In the genomic region with DNA sequence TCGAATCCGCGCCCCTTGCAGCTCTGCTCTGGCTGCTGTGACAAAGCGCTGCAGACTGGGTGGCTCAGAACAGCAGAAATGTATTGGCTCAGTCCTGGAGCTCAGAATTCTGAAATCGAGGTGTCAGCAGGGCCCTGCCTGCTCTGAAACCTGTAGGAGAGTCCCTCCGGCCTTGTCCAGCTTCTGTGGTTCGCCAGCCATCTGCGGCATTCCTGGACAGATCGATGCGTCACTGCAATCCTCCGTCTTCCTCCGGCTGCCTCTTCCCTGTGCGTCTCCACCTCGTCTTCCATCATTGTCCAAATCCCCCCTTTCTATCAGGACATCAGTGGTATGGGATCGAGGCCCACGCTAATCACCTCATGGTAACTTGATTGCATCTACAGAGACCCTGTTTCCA, we compare ENCODE assay signal across 15 cellular contexts.
DNase-seq lines count a peak whose midpoint lies in the region; ATAC-seq, FAIRE-seq and TF ChIP-seq lines count a peak whose summit lies in the region.
"Had no signal": no experiment of that assay in that cellular context is flagged by ENCODE, and none has a peak within 500 bp of the region (broad histone marks: within the 10 kb centered on the region; RNA-seq: fewer than 3 reads in every experiment).

No MANE protein-coding gene starts in this region.

- ATAC-seq in activated CD4-positive, alpha-beta T cell treated with anti-CD3 and anti-CD28 coated beads for 36 hours, result no peak
- ATAC-seq in body of pancreas (no peak), pancreas (no peak), heart right ventricle (no peak)
- ATAC-seq: GM12878, K562 had no signal

- peaks cover 12% of the 10 kb centered on the region for H3K4me1 ChIP-seq in CD4-positive, alpha-beta memory T cell (ENCODE audit: insufficient read depth, low read length)
- H3K4me1 ChIP-seq in body of pancreas (peaks cover 73% of the 10 kb centered on the region), pancreas (peaks cover 36 to 44% (median 39%) of the 10 kb centered on the region in 3 donors), heart right ventricle (peaks cover 11 to 38% (median 27%) of the 10 kb centered on the region in 9 donors)

- H3K4me3 Mint-ChIP-seq in activated CD4-positive, alpha-beta T cell treated with anti-CD3 and anti-CD28 coated beads, Interleukin-2, amount 10 ng/mL, durations not matched to agents 7 days and 5 days, result no peak overlapping the region
- H3K4me3 Mint-ChIP-seq in activated CD4-positive, alpha-beta T cell treated with anti-CD3 and anti-CD28 coated beads for 36 hours, result no peak overlapping the region
- H3K4me3 Mint-ChIP-seq in CD4-positive, alpha-beta memory T cell, result no peak overlapping the region

- FAIRE-seq in pancreas (lab: Jason Lieb, UNC), result no peak
- FAIRE-seq: D721Med, GM12878, H54, K562 had no signal

- no peak overlapping the region for H3K4me3 ChIP-seq in CD4-positive, alpha-beta memory T cell (ENCODE audit: low read length in 2 of 2)
- no peak overlapping the region for H3K4me3 ChIP-seq in body of pancreas
- H3K4me3 ChIP-seq in pancreas, result no peak overlapping the region
- H3K4me3 ChIP-seq in heart right ventricle, result no peak overlapping the region
- H3K4me3 ChIP-seq: GM12878, K562, MG63, PC-9 had no signal

- CTCF ChIA-PET in activated CD4-positive, alpha-beta T cell treated with anti-CD3 and anti-CD28 coated beads, Interleukin-2, amount 10 ng/mL, durations not matched to agents 7 days and 5 days (lab: Charles Lee), result no interaction called here
- CTCF ChIA-PET in activated CD4-positive, alpha-beta T cell treated with anti-CD3 and anti-CD28 coated beads for 36 hours (lab: Charles Lee), result interaction anchor here (0.5 to 5.3 kb wide), 7 partner anchors 11 to 542 kb away, joined by 3 to 25 read pairs (median 3); no protein-coding TSS in a partner anchor
- CTCF ChIA-PET in CD4-positive, alpha-beta memory T cell (lab: Charles Lee; ENCODE audit: partially characterized antibody), result interaction anchor here (0.7 to 5.5 kb wide), 10 partner anchors 12 to 207 kb away, joined by 3 to 46 read pairs (median 4); partner anchors contain the start of gene RSAD2

- H3K9me3 Mint-ChIP-seq in activated CD4-positive, alpha-beta T cell treated with anti-CD3 and anti-CD28 coated beads, Interleukin-2, amount 10 ng/mL, durations not matched to agents 7 days and 5 days, result no peaks in the 10 kb centered on the region
- no peaks in the 10 kb centered on the region for H3K9me3 Mint-ChIP-seq in activated CD4-positive, alpha-beta T cell treated with anti-CD3 and anti-CD28 coated beads for 36 hours (ENCODE audit: low read depth)
- H3K9me3 Mint-ChIP-seq in CD4-positive, alpha-beta memory T cell, result peaks cover 0 to 1% (median 0%) of the 10 kb centered on the region in 8 donors

- DNase-seq in activated CD4-positive, alpha-beta T cell treated with anti-CD3 and anti-CD28 coated beads, Interleukin-2, amount 10 ng/mL, durations not matched to agents 7 days and 5 days, result no peak
- DNase-seq in activated CD4-positive, alpha-beta T cell treated with anti-CD3 and anti-CD28 coated beads for 36 hours, result no peak
- DNase-seq in CD4-positive, alpha-beta memory T cell, result no peak
- DNase-seq in body of pancreas, result no peak
- no peak for DNase-seq in pancreas
- DNase-seq in amniotic stem cell (lab: John Stamatoyannopoulos, UW), result no peak
- no peak for DNase-seq in pons (ENCODE audit: low spot score)
- no peak for DNase-seq in heart right ventricle
- DNase-seq: AML-193, MG63 had no signal

- POLR2A ChIA-PET in activated CD4-positive, alpha-beta T cell treated with anti-CD3 and anti-CD28 coated beads, Interleukin-2, amount 10 ng/mL, durations not matched to agents 7 days and 5 days (lab: Charles Lee), result no interaction called here
- POLR2A ChIA-PET in activated CD4-positive, alpha-beta T cell treated with anti-CD3 and anti-CD28 coated beads for 36 hours (lab: Charles Lee), result no interaction called here
- POLR2A ChIA-PET in CD4-positive, alpha-beta memory T cell (lab: Charles Lee; ENCODE audit: partially characterized antibody), result interaction anchor here (1.2 to 1.6 kb wide), 2 partner anchors 119 to 167 kb away, joined by 3 to 11 read pairs; partner anchors contain the start of gene CMPK2

- H3K36me3 Mint-ChIP-seq in activated CD4-positive, alpha-beta T cell treated with anti-CD3 and anti-CD28 coated beads, Interleukin-2, amount 10 ng/mL, durations not matched to agents 7 days and 5 days (ENCODE audit: low read depth), result peaks cover 59% of the 10 kb centered on the region
- H3K36me3 Mint-ChIP-seq in activated CD4-positive, alpha-beta T cell treated with anti-CD3 and anti-CD28 coated beads for 36 hours (ENCODE audit: low read depth), result peaks cover 36% of the 10 kb centered on the region
- H3K36me3 Mint-ChIP-seq in CD4-positive, alpha-beta memory T cell, result peaks cover 42 to 54% of the 10 kb centered on the region in 2 donors

- 93 to 94% methylated on average over 14 to 16 of the region's 16 CpGs for WGBS in body of pancreas, 2 donors
- 93 to 96% methylated on average over 16 of the region's 16 CpGs for WGBS in pancreas, 2 donors
- WGBS in heart right ventricle, 2 donors, result 98% methylated on average over 16 of the region's 16 CpGs

- peaks cover 22% of the 10 kb centered on the region for H3K36me3 ChIP-seq in CD4-positive, alpha-beta memory T cell (ENCODE audit: insufficient read depth, low read length)
- H3K36me3 ChIP-seq in body of pancreas (replicated peaks in 1 of 2; ENCODE audit: insufficient read depth in 1 of 2, low read depth in 2 of 2) (no peaks in the 10 kb centered on the region), pancreas (peaks cover 0 to 13% (median 0%) of the 10 kb centered on the region in 3 donors), heart right ventricle (peaks cover 0 to 72% (median 9%) of the 10 kb centered on the region in 9 donors)
- H3K36me3 ChIP-seq: MG63 had no signal

- no peak overlapping the region for H3K27ac ChIP-seq in CD4-positive, alpha-beta memory T cell (ENCODE audit: low read depth, low read length)
- H3K27ac ChIP-seq in body of pancreas (peak overlapping the region; percentile 74 to 87 (median 82)), pancreas (peak overlapping the region; percentile 36 to 62 (median 51)), heart right ventricle (no peak overlapping the region)
- H3K27ac ChIP-seq: PC-9 had no signal

- H3K27me3 Mint-ChIP-seq in activated CD4-positive, alpha-beta T cell treated with anti-CD3 and anti-CD28 coated beads, Interleukin-2, amount 10 ng/mL, durations not matched to agents 7 days and 5 days, result no peaks in the 10 kb centered on the region
- no peaks in the 10 kb centered on the region for H3K27me3 Mint-ChIP-seq in activated CD4-positive, alpha-beta T cell treated with anti-CD3 and anti-CD28 coated beads for 36 hours
- H3K27me3 Mint-ChIP-seq in CD4-positive, alpha-beta memory T cell, result no peaks in the 10 kb centered on the region

- H3K9me3 ChIP-seq in CD4-positive, alpha-beta memory T cell (ENCODE audit: control insufficient read depth in 1 of 2, low read length in 2 of 2), result no peaks in the 10 kb centered on the region
- H3K9me3 ChIP-seq in body of pancreas (no peaks in the 10 kb centered on the region), pancreas (no peaks in the 10 kb centered on the region), heart right ventricle (no peaks in the 10 kb centered on the region)
- H3K9me3 ChIP-seq: MG63 had no signal

- no peaks in the 10 kb centered on the region for H3K27me3 ChIP-seq in CD4-positive, alpha-beta memory T cell (ENCODE audit: insufficient read depth, low read length)
- H3K27me3 ChIP-seq in body of pancreas, result no peaks in the 10 kb centered on the region
- H3K27me3 ChIP-seq in pancreas, result no peaks in the 10 kb centered on the region
- H3K27me3 ChIP-seq in heart right ventricle, result no peaks in the 10 kb centered on the region
- H3K27me3 ChIP-seq: MG63 had no signal

- peak overlapping the region; percentile 75 for H3K27ac Mint-ChIP-seq in activated CD4-positive, alpha-beta T cell treated with anti-CD3 and anti-CD28 coated beads, Interleukin-2, amount 10 ng/mL, durations not matched to agents 7 days and 5 days
- no peak overlapping the region for H3K27ac Mint-ChIP-seq in activated CD4-positive, alpha-beta T cell treated with anti-CD3 and anti-CD28 coated beads for 36 hours
- peak overlapping the region in 6 of 7 donors; percentile 38 to 75 (median 66) for H3K27ac Mint-ChIP-seq in CD4-positive, alpha-beta memory T cell

- H3K4me1 Mint-ChIP-seq in activated CD4-positive, alpha-beta T cell treated with anti-CD3 and anti-CD28 coated beads, Interleukin-2, amount 10 ng/mL, durations not matched to agents 7 days and 5 days, result peaks cover 32% of the 10 kb centered on the region
- peaks cover 11% of the 10 kb centered on the region for H3K4me1 Mint-ChIP-seq in activated CD4-positive, alpha-beta T cell treated with anti-CD3 and anti-CD28 coated beads for 36 hours
- H3K4me1 Mint-ChIP-seq in CD4-positive, alpha-beta memory T cell, result peaks cover 11 to 34% (median 21%) of the 10 kb centered on the region in 4 donors

- no peak for TF ChIP-seq CTCF in body of pancreas (IDR thresholded peaks at IDR 0.05)
- TF ChIP-seq CTCF in pancreas (IDR thresholded peaks at IDR 0.05), result no peak
- no peak for TF ChIP-seq CTCF in heart right ventricle (IDR thresholded peaks at IDR 0.05)

- TF ChIP-seq POLR2A in body of pancreas (IDR thresholded peaks at IDR 0.05), result no peak

- intact Hi-C loops in activated CD4-positive, alpha-beta T cell treated with anti-CD3 and anti-CD28 coated beads for 36 hours (cut with DNase I, micrococcal nuclease), result no loop called here
- intact Hi-C loops in CD4-positive, alpha-beta memory T cell (cut with micrococcal nuclease), result no loop called here
- intact Hi-C loops in body of pancreas (cut with DNase I), result no loop called here
- intact Hi-C loops in pancreas (cut with DNase I), result loop anchor here in 1 of 3 donors (5.0 kb wide), 1 partner anchor 115 kb away; the partner anchor contains the start of gene RNF144A
- intact Hi-C loops in heart right ventricle (cut with DNase I), result no loop called here

Comparison
In these comparisons a context has a peak if more than half of its experiments do, and no peak if none do; other contexts are left out.
1. H3K27ac ChIP-seq: peak in body of pancreas (4 of 4) and pancreas (4 of 4); none in CD4-positive, alpha-beta memory T cell (single experiment) and heart right ventricle (0 of 10).